In the genomic region with DNA sequence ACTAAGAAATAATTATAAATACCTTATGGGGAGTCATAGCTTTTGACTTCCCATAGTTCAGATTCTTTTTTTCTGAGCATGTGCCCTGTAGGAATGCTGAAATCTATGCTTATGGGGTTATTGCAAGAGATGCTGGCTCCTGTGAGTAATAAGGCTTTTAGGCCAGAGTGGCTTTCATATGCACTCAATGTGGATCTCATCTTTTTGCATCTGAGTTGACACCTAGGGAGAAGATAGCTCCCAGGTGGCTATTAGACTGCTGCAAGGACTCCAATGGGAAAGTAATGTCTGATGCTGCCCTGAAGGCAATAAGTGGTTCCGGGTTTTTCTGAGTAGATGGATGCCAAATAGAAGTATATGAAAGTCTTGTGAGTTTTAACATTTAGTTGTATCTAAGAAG, we compare ENCODE assay signal across 2 cellular contexts.
TF ChIP-seq lines count a peak whose summit lies in the region.

No MANE protein-coding gene starts in this region.

TF ChIP-seq in IMR-90, 13 proteins besides CTCF, POLR2A, EP300 and RAD21 (continued from another document):
- TF ChIP-seq, protein P1, sequence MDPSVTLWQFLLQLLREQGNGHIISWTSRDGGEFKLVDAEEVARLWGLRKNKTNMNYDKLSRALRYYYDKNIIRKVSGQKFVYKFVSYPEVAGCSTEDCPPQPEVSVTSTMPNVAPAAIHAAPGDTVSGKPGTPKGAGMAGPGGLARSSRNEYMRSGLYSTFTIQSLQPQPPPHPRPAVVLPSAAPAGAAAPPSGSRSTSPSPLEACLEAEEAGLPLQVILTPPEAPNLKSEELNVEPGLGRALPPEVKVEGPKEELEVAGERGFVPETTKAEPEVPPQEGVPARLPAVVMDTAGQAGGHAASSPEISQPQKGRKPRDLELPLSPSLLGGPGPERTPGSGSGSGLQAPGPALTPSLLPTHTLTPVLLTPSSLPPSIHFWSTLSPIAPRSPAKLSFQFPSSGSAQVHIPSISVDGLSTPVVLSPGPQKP (IDR thresholded peaks at IDR 0.05; ENCODE audit: borderline replicate concordance, low read depth, low read length), result no peak
- TF ChIP-seq SMC3 (IDR thresholded peaks at IDR 0.05; ENCODE audit: low read depth, low read length), result no peak
- TF ChIP-seq, protein P2, sequence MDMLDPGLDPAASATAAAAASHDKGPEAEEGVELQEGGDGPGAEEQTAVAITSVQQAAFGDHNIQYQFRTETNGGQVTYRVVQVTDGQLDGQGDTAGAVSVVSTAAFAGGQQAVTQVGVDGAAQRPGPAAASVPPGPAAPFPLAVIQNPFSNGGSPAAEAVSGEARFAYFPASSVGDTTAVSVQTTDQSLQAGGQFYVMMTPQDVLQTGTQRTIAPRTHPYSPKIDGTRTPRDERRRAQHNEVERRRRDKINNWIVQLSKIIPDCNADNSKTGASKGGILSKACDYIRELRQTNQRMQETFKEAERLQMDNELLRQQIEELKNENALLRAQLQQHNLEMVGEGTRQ (IDR thresholded peaks at IDR 0.05; ENCODE audit: low read depth, low read length), result no peak
- TF ChIP-seq RFX5 (IDR thresholded peaks at IDR 0.05; ENCODE audit: low read depth, low read length), result no peak
- no peak for TF ChIP-seq CEBPB (IDR thresholded peaks at IDR 0.05; ENCODE audit: low read depth, low read length)
- no peak for TF ChIP-seq CHD1 (IDR thresholded peaks at IDR 0.05; ENCODE audit: low read depth, low read length)
- no peak for TF ChIP-seq RCOR1 (IDR thresholded peaks at IDR 0.05; ENCODE audit: insufficient replicate concordance, low read length)
- TF ChIP-seq NFE2L2 (IDR thresholded peaks at IDR 0.05; ENCODE audit: low read depth, low read length), result no peak
- TF ChIP-seq MAZ (IDR thresholded peaks at IDR 0.05; ENCODE audit: borderline replicate concordance, low read depth, low read length), result no peak
- no peak for TF ChIP-seq MAFK (IDR thresholded peaks at IDR 0.05; ENCODE audit: low read depth, low read length)

TF ChIP-seq in neural cell, 6 proteins besides CTCF, POLR2A, EP300 and RAD21 (continued from another document):
- TF ChIP-seq, protein P3, sequence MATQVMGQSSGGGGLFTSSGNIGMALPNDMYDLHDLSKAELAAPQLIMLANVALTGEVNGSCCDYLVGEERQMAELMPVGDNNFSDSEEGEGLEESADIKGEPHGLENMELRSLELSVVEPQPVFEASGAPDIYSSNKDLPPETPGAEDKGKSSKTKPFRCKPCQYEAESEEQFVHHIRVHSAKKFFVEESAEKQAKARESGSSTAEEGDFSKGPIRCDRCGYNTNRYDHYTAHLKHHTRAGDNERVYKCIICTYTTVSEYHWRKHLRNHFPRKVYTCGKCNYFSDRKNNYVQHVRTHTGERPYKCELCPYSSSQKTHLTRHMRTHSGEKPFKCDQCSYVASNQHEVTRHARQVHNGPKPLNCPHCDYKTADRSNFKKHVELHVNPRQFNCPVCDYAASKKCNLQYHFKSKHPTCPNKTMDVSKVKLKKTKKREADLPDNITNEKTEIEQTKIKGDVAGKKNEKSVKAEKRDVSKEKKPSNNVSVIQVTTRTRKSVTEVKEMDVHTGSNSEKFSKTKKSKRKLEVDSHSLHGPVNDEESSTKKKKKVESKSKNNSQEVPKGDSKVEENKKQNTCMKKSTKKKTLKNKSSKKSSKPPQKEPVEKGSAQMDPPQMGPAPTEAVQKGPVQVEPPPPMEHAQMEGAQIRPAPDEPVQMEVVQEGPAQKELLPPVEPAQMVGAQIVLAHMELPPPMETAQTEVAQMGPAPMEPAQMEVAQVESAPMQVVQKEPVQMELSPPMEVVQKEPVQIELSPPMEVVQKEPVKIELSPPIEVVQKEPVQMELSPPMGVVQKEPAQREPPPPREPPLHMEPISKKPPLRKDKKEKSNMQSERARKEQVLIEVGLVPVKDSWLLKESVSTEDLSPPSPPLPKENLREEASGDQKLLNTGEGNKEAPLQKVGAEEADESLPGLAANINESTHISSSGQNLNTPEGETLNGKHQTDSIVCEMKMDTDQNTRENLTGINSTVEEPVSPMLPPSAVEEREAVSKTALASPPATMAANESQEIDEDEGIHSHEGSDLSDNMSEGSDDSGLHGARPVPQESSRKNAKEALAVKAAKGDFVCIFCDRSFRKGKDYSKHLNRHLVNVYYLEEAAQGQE (IDR thresholded peaks at IDR 0.05; ENCODE audit: borderline replicate concordance), result peak; percentile 24
- TF ChIP-seq MXI1 (conservative IDR thresholded peaks at IDR 0.05; ENCODE audit: poor library complexity, severe bottlenecking), result no peak
